In genomic region chr7:88586877-88587276, GRCh38 we compare ENCODE assay signal across 28 cellular contexts.
"Had no signal": no experiment of that assay in that cellular context is flagged by ENCODE, and none has a peak within 500 bp of the region (broad histone marks: within the 10 kb centered on the region; RNA-seq: fewer than 3 reads in every experiment).

No MANE protein-coding gene starts in this region.

- H3K9ac ChIP-seq: neural progenitor cell, parathyroid adenoma had no signal

- H3K36me3 ChIP-seq: neural progenitor cell, ovary, right lobe of liver, sigmoid colon, suprapubic skin, tibial artery, transverse colon, upper lobe of right lung, uterus had no signal

- FAIRE-seq: small intestine had no signal

- H2AFZ ChIP-seq: parathyroid adenoma had no signal

- H3K27me3 ChIP-seq: neural progenitor cell, ovary, right lobe of liver, sigmoid colon, suprapubic skin, testis, tibial artery, transverse colon, upper lobe of right lung, uterus had no signal

- H3K4me3 ChIP-seq: neural progenitor cell, ovary, psoas muscle, right lobe of liver, sigmoid colon, suprapubic skin, testis, tibial artery, transverse colon, upper lobe of right lung, uterus had no signal

- H3K4me2 ChIP-seq: neural progenitor cell had no signal

- H3K4me1 ChIP-seq: neural progenitor cell, parathyroid adenoma, psoas muscle, right lobe of liver, sigmoid colon, suprapubic skin, testis, tibial artery, transverse colon, upper lobe of right lung, uterus had no signal

- H3K27ac ChIP-seq: neural progenitor cell, ovary, parathyroid adenoma, psoas muscle, right lobe of liver, sigmoid colon, suprapubic skin, testis, tibial artery, transverse colon, upper lobe of right lung, uterus had no signal

- ATAC-seq: naive thymus-derived CD8-positive, alpha-beta T cell; natural killer cell treated with Interleukin-12 subunit alpha and Interleukin-12 subunit beta and Interleukin-15 and Interleukin-18, amount 100 ng/mL, for 72 hours; psoas muscle; right cardiac atrium; right lobe of liver; stimulated activated effector memory CD8-positive, alpha-beta T cell treated with anti-CD3 and anti-CD28 coated beads, Interleukin-12 subunit alpha, Interleukin-12 subunit beta, amount 100 ng/mL, for 72 hours; stimulated activated naive B cell treated with anti-CD40 and anti-IgM and Interleukin-4, amounts not matched to agents 10 μg/mL and 1 μg/mL and 100 μg/mL, for 72 hours; stimulated activated naive CD8-positive, alpha-beta T cell treated with anti-CD3 and anti-CD28 coated beads, Interleukin-15, amount 100 ng/mL, for 72 hours; stimulated activated naive CD8-positive, alpha-beta T cell treated with anti-CD3 and anti-CD28 coated beads, Interleukin-15, Interleukin-2, amounts not matched to agents 100 U/mL and 50 U/mL, for 24 hours had no signal

- H3K9me3 ChIP-seq: ovary, psoas muscle, right lobe of liver, sigmoid colon, testis, tibial artery, transverse colon, upper lobe of right lung, uterus had no signal

- DNase-seq: naive thymus-derived CD8-positive, alpha-beta T cell; nephron progenitor cell; occipital lobe; ovary; posterior cingulate gyrus; psoas muscle; right cardiac atrium; right lobe of liver; sigmoid colon; small intestine; stimulated activated CD4-positive, alpha-beta T cell treated with anti-CD3 and anti-CD28 coated beads, Interleukin-15, amount 100 ng/mL, for 24 hours; stimulated activated CD4-positive, alpha-beta T cell treated with anti-CD3 and anti-CD28 coated beads, Interleukin-2, amount 100 ng/mL, for 24 hours; stimulated activated CD4-positive, alpha-beta T cell treated with anti-CD3 and anti-CD28 coated beads, Interleukin-2, amount 100 ng/mL, for 48 hours; stimulated activated CD4-positive, alpha-beta T cell treated with anti-CD3 and anti-CD28 coated beads, Interleukin-4, amount 100 ng/mL, for 24 hours; stimulated activated naive B cell treated with anti-CD40 and anti-IgM and Interleukin-4, amounts not matched to agents 10 μg/mL and 1 μg/mL and 100 μg/mL, for 72 hours; stimulated activated naive CD8-positive, alpha-beta T cell treated with anti-CD3 and anti-CD28 coated beads, Interleukin-15, amount 100 ng/mL, for 72 hours; stimulated activated naive CD8-positive, alpha-beta T cell treated with anti-CD3 and anti-CD28 coated beads, Interleukin-15, Interleukin-2, amounts not matched to agents 100 U/mL and 50 U/mL, for 24 hours; substantia nigra; tibial artery; transverse colon; upper lobe of right lung; uterus had no signal

- H3K79me2 ChIP-seq: parathyroid adenoma had no signal
